8 cellular contexts compared by ENCODE assay signal in the genomic region with DNA sequence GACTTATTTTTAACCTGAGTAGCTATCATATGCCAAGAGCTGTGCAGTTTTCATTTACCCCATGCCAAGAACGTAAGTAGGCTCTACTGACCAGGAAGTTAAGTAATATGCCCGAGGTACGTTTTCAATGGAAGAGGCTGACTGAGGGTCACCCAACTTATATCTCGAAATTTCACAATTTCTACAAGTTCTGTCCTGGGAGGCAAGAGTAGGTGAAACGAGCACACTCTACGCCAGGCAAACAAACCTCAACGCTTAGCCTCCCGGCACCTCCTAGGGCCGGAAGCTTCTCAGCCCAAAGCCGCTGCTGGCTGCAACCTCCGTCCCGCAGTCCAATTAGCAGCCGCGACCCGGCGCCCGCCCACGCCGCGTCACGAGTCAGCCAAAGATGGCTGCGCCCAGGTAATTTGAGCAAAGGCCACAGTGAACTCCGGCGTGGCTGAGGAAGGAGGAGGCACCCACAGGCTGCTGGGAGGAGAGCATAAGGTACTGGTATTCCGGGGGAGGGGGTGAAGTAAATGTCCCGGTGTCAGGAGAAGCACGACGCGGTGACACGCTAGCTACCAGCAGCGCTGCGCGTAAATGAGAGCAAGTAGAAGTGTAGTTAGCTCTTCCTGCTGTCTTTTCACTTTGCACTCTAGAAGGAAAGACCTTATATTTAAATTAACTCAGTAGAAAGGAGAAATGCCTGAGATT. TPM values are rescaled to one million over a fixed set of nuclear protein-coding genes. Genes with fewer than 3 reads are reported as not detected.
DNase-seq lines count a peak whose midpoint lies in the region; ATAC-seq and TF ChIP-seq lines count a peak whose summit lies in the region.

A gene (plus strand): TSS at position 364 of the 696 bp plus-strand sequence. CDS start 2,289 bp downstream, outside the sequence.

- in situ Hi-C loops in HAP-1 (cut with MboI; ENCODE audit: low sequenced_read_pairs): no loop called here

- peaks cover 25 to 31% of the 10 kb centered on the region in 2 donors for H3K27me3 Mint-ChIP-seq in natural killer cell (ENCODE audit: low read depth in 2 of 2)

- no peaks in the 10 kb centered on the region for H3K9me3 Mint-ChIP-seq in natural killer cell

- peaks cover 27 to 28% of the 10 kb centered on the region in 2 donors for H3K4me1 Mint-ChIP-seq in natural killer cell

- ATAC-seq in natural killer cell: peak; percentile 99 to 100 (median 99)

- H3K4me3 ChIP-seq in HAP-1 (peak within 1 kb of the TSS; percentile 52), MG63 (peak within 1 kb of the TSS; percentile 80), fibroblast of pulmonary artery (replicated peaks; ENCODE audit: low read depth, low read length) (peak within 1 kb of the TSS; percentile 86)

- peak within 1 kb of the TSS; percentile 100 for H3K4me3 Mint-ChIP-seq in natural killer cell

- DNase-seq in ELR (ENCODE audit: low read depth): peak; percentile 86
- peak; percentile 87 to 91 for DNase-seq in HAP-1 (ENCODE audit: low spot score in 2 of 2)
- peak; percentile 88 for DNase-seq in MG63
- DNase-seq in SHP77 treated with DMSO at 0.1 percent for 48 hours (lab: John Stamatoyannopoulos, UW): peak; percentile 89
- peak; percentile 97 for DNase-seq in activated effector memory CD4-positive, alpha-beta T cell treated with anti-CD3 and anti-CD28 coated beads, Interleukin-2, amount 50 U/mL, for 16 hours
- DNase-seq in fibroblast of pulmonary artery (ENCODE audit: low read depth): peak; percentile 82
- peak; percentile 86 for DNase-seq in natural killer cell
- DNase-seq in stimulated activated naive CD4-positive, alpha-beta T cell treated with Interleukin-2 at 50 U/mL for 16 hours (lab: John Stamatoyannopoulos, UW): peak; percentile 90

- peaks cover 17% of the 10 kb centered on the region for H3K4me1 ChIP-seq in HAP-1

- H3K27me3 ChIP-seq in HAP-1 (ENCODE audit: low read depth) (no peaks in the 10 kb centered on the region), MG63 (peaks cover 3% of the 10 kb centered on the region)

- H3K9me3 ChIP-seq in HAP-1 (no peaks in the 10 kb centered on the region), MG63 (no peaks in the 10 kb centered on the region)

- peak within 1 kb of the TSS; percentile 94 to 98 for H3K27ac Mint-ChIP-seq in natural killer cell

- intact Hi-C loops in natural killer cell (cut with micrococcal nuclease): loop anchor here (1.0 to 5.0 kb wide), 4 partner anchors 17 to 165 kb away; a partner anchor contains a TSS

- TF ChIP-seq CTCF in fibroblast of pulmonary artery (IDR thresholded peaks at IDR 0.05; ENCODE audit: low read length, missing control alignments): no peak
- no peak for TF ChIP-seq CTCF in natural killer cell (IDR thresholded peaks at IDR 0.05)

- H3K36me3 Mint-ChIP-seq in natural killer cell: no peaks in the 10 kb centered on the region

- no peaks in the 10 kb centered on the region; the same call in 1 of the 2 replicates for H3K36me3 ChIP-seq in HAP-1 (replicated peaks)
- peaks cover 20% of the 10 kb centered on the region for H3K36me3 ChIP-seq in MG63

RNA-seq across cellular contexts. Expression of the gene that starts here (rescaled TPM):
- 63.7 and 84.1 TPM in 2 replicates for total RNA-seq in MG63 (2014; rRNA removed; shearing (Covaris generic); ENCODE audit: low replicate concordance)
- total RNA-seq in natural killer cell: 10 to 100 TPM; 16.8 to 27.6 (median 23.2) TPM

Comparison
In these comparisons a context has a peak if more than half of its experiments do, and no peak if none do; other contexts are left out.
1. Peak in every context shown above with its lines: DNase-seq, ATAC-seq and H3K4me3 ChIP-seq.